Comparison of ENCODE assay signal across 33 cellular contexts in the genomic region with DNA sequence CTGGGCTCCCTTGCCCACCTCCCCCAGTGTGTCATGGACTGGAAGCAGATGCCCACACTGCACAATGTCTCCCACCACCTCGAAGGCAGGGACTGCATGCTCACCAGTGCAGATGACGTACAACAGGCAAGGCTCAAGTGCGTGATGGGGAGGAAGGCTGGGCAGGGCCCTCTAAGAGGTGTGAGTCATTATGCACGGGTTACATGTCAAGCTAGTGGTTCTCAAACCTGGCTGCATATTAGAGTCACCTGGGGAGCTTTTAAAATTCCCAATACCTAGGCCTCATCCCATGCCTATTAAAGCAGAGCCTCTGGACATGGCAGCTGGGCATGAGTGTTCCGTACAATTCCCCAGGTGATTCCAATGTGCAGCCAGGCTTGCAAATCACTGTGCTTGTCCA.
"Had no signal": no experiment of that assay in that cellular context is flagged by ENCODE, and none has a peak within 500 bp of the region (broad histone marks: within the 10 kb centered on the region; RNA-seq: fewer than 3 reads in every experiment).

No MANE protein-coding gene starts in this region.

- H3K4me1 Mint-ChIP-seq: activated CD4-positive, alpha-beta T cell treated with anti-CD3 and anti-CD28 coated beads, Interleukin-2, amount 10 ng/mL, durations not matched to agents 24 days and 14 days; brain; naive B cell; stimulated activated memory B cell treated with anti-CD40 and anti-IgM and Interleukin-4, amounts not matched to agents 10 μg/mL and 1 μg/mL and 100 μg/mL, for 72 hours; stimulated activated naive CD8-positive, alpha-beta T cell treated with anti-CD3 and anti-CD28 coated beads, Interleukin-15, amount 100 ng/mL, for 72 hours had no signal

- ATAC-seq: left ventricle myocardium superior; psoas muscle; stimulated activated naive CD8-positive, alpha-beta T cell treated with anti-CD3 and anti-CD28 coated beads, Interleukin-15, amount 100 ng/mL, for 72 hours had no signal

- H3K4me3 Mint-ChIP-seq: activated CD4-positive, alpha-beta memory T cell treated with anti-CD3 and anti-CD28 coated beads for 36 hours; activated CD4-positive, alpha-beta T cell treated with anti-CD3 and anti-CD28 coated beads, Interleukin-2, amount 10 ng/mL, durations not matched to agents 24 days and 14 days; activated naive CD4-positive, alpha-beta T cell treated with anti-CD3 and anti-CD28 coated beads for 36 hours; activated naive CD8-positive, alpha-beta T cell treated with anti-CD3 and anti-CD28 coated beads, Interleukin-2, amount 10 ng/mL, durations not matched to agents 7 days and 5 days; activated T-helper 1 cell treated with anti-CD3 and anti-CD28 coated beads, Interleukin-12 subunit alpha, Interleukin-12 subunit beta, Interleukin-2, Interleukin-4 antibody, amounts not matched to agents 30 ng/mL and 10 ng/mL and 1 ng/mL, durations not matched to agents 14 hours and 24 hours and 36 hours; brain; mesothelial cell of epicardium; naive B cell; nephron progenitor cell; stimulated activated memory B cell treated with anti-CD40 and anti-IgM and Interleukin-4, amounts not matched to agents 10 μg/mL and 1 μg/mL and 100 μg/mL, for 72 hours; stimulated activated naive CD8-positive, alpha-beta T cell treated with anti-CD3 and anti-CD28 coated beads, Interleukin-15, amount 100 ng/mL, for 72 hours had no signal

- H3K4me1 ChIP-seq: ascending aorta, heart right ventricle, psoas muscle, right atrium auricular region had no signal

- H3K4me3 ChIP-seq: ascending aorta, coronary artery, dorsolateral prefrontal cortex, heart right ventricle, psoas muscle, right atrium auricular region, smooth muscle cell, suprapubic skin, tibial artery had no signal

- H3K27ac ChIP-seq: ascending aorta, coronary artery, dorsolateral prefrontal cortex, heart right ventricle, parathyroid adenoma, psoas muscle, right atrium auricular region, suprapubic skin, tibial artery had no signal

- H3K4me2 ChIP-seq: smooth muscle cell had no signal

- DNase-seq: activated CD4-positive, alpha-beta memory T cell treated with anti-CD3 and anti-CD28 coated beads for 36 hours; activated CD4-positive, alpha-beta T cell treated with anti-CD3 and anti-CD28 coated beads, Interleukin-2, amount 10 ng/mL, durations not matched to agents 24 days and 14 days; activated CD4-positive, CD25-positive, alpha-beta regulatory T cell treated with anti-CD3 and anti-CD28 coated beads, Interleukin-2, amount 50 U/mL, for 72 hours; activated CD8-positive, alpha-beta memory T cell treated with anti-CD3 and anti-CD28 coated beads, Interleukin-2, amount 50 U/mL, for 4 hours; activated effector memory CD4-positive, alpha-beta T cell treated with anti-CD3 and anti-CD28 coated beads, Interleukin-2, amount 50 U/mL, for 16 hours; activated naive CD4-positive, alpha-beta T cell treated with anti-CD3 and anti-CD28 coated beads for 36 hours; activated naive CD8-positive, alpha-beta T cell treated with anti-CD3 and anti-CD28 coated beads, Interleukin-2, amount 10 ng/mL, durations not matched to agents 7 days and 5 days; activated T-cell treated with anti-CD3 and anti-CD28 coated beads, Interleukin-2, amount 50 U/mL, for 1 hour; dorsolateral prefrontal cortex; effector memory CD4-positive, alpha-beta T cell; heart right ventricle; left ventricle myocardium superior; mammary epithelial cell; naive B cell; nephron progenitor cell; nucleus accumbens; psoas muscle; stimulated activated CD4-positive, alpha-beta T cell treated with anti-CD3 and anti-CD28 coated beads, Interleukin-1b, Interleukin-23, amount 100 ng/mL, for 48 hours; stimulated activated CD4-positive, alpha-beta T cell treated with anti-CD3 and anti-CD28 coated beads, Interleukin-4, amount 100 ng/mL, for 4 hours; stimulated activated CD8-positive, alpha-beta memory T cell treated with anti-CD3 and anti-CD28 coated beads, Interleukin-4, amount 100 ng/mL, for 48 hours; stimulated activated naive CD8-positive, alpha-beta T cell treated with anti-CD3 and anti-CD28 coated beads, Interleukin-15, amount 100 ng/mL, for 72 hours; T-helper 2 cell had no signal

- H3K9me3 ChIP-seq: ascending aorta, heart right ventricle, psoas muscle, right atrium auricular region, suprapubic skin, tibial artery had no signal

- H2AFZ ChIP-seq: parathyroid adenoma had no signal

- H3K36me3 ChIP-seq: ascending aorta, heart right ventricle, right atrium auricular region, suprapubic skin, tibial artery had no signal

- H3K9ac ChIP-seq: parathyroid adenoma had no signal

- H3K27ac Mint-ChIP-seq: activated CD4-positive, alpha-beta memory T cell treated with anti-CD3 and anti-CD28 coated beads for 36 hours; activated CD4-positive, alpha-beta T cell treated with anti-CD3 and anti-CD28 coated beads, Interleukin-2, amount 10 ng/mL, durations not matched to agents 24 days and 14 days; activated naive CD4-positive, alpha-beta T cell treated with anti-CD3 and anti-CD28 coated beads for 36 hours; activated naive CD8-positive, alpha-beta T cell treated with anti-CD3 and anti-CD28 coated beads, Interleukin-2, amount 10 ng/mL, durations not matched to agents 7 days and 5 days; activated T-helper 1 cell treated with anti-CD3 and anti-CD28 coated beads, Interleukin-12 subunit alpha, Interleukin-12 subunit beta, Interleukin-2, Interleukin-4 antibody, amounts not matched to agents 30 ng/mL and 10 ng/mL and 1 ng/mL, durations not matched to agents 14 hours and 24 hours and 36 hours; brain; mesothelial cell of epicardium; naive B cell; nephron progenitor cell; stimulated activated memory B cell treated with anti-CD40 and anti-IgM and Interleukin-4, amounts not matched to agents 10 μg/mL and 1 μg/mL and 100 μg/mL, for 72 hours; stimulated activated naive CD8-positive, alpha-beta T cell treated with anti-CD3 and anti-CD28 coated beads, Interleukin-15, amount 100 ng/mL, for 72 hours had no signal

- H3K27me3 ChIP-seq: ascending aorta, right atrium auricular region, tibial artery had no signal

- H3K27me3 Mint-ChIP-seq: activated CD4-positive, alpha-beta T cell treated with anti-CD3 and anti-CD28 coated beads, Interleukin-2, amount 10 ng/mL, durations not matched to agents 24 days and 14 days; activated naive CD8-positive, alpha-beta T cell treated with anti-CD3 and anti-CD28 coated beads, Interleukin-2, amount 10 ng/mL, durations not matched to agents 7 days and 5 days had no signal

- H3K9me3 Mint-ChIP-seq: activated CD4-positive, alpha-beta memory T cell treated with anti-CD3 and anti-CD28 coated beads for 36 hours; activated CD4-positive, alpha-beta T cell treated with anti-CD3 and anti-CD28 coated beads, Interleukin-2, amount 10 ng/mL, durations not matched to agents 24 days and 14 days; activated naive CD4-positive, alpha-beta T cell treated with anti-CD3 and anti-CD28 coated beads for 36 hours; activated naive CD8-positive, alpha-beta T cell treated with anti-CD3 and anti-CD28 coated beads, Interleukin-2, amount 10 ng/mL, durations not matched to agents 7 days and 5 days; activated T-helper 1 cell treated with anti-CD3 and anti-CD28 coated beads, Interleukin-12 subunit alpha, Interleukin-12 subunit beta, Interleukin-2, Interleukin-4 antibody, amounts not matched to agents 30 ng/mL and 10 ng/mL and 1 ng/mL, durations not matched to agents 14 hours and 24 hours and 36 hours; brain; mesothelial cell of epicardium; nephron progenitor cell; stimulated activated memory B cell treated with anti-CD40 and anti-IgM and Interleukin-4, amounts not matched to agents 10 μg/mL and 1 μg/mL and 100 μg/mL, for 72 hours; stimulated activated naive CD8-positive, alpha-beta T cell treated with anti-CD3 and anti-CD28 coated beads, Interleukin-15, amount 100 ng/mL, for 72 hours had no signal

- H3K36me3 Mint-ChIP-seq: activated CD4-positive, alpha-beta memory T cell treated with anti-CD3 and anti-CD28 coated beads for 36 hours; activated naive CD8-positive, alpha-beta T cell treated with anti-CD3 and anti-CD28 coated beads, Interleukin-2, amount 10 ng/mL, durations not matched to agents 7 days and 5 days; brain; mesothelial cell of epicardium; naive B cell; stimulated activated memory B cell treated with anti-CD40 and anti-IgM and Interleukin-4, amounts not matched to agents 10 μg/mL and 1 μg/mL and 100 μg/mL, for 72 hours had no signal
